Comparison of ENCODE assay signal across 8 cellular contexts in genomic region chr1:31936278-31936965, GRCh38. TPM values are rescaled to one million over a fixed set of nuclear protein-coding genes. Genes with fewer than 3 reads are reported as not detected.
DNase-seq lines count a peak whose midpoint lies in the region; ATAC-seq and TF ChIP-seq lines count a peak whose summit lies in the region.

No MANE protein-coding gene starts in this region.

- peak overlapping the region; percentile 93 to 96 for H3K27ac ChIP-seq in testis

- intact Hi-C loops in activated T-helper 1 cell treated with anti-CD3 and anti-CD28 coated beads, Interleukin-12 subunit alpha, Interleukin-12 subunit beta, Interleukin-2, Interleukin-4 antibody, amounts not matched to agents 30 ng/mL and 10 ng/mL and 1 ng/mL, durations not matched to agents 14 hours and 24 hours and 36 hours (cut with micrococcal nuclease) = loop anchor here (1.0 to 10.0 kb wide), 5 partner anchors 8 to 398 kb away; partner anchors contain the start of genes KPNA6, MARCKSL1, PEF1 and TMEM39B
- intact Hi-C loops in testis (cut with DNase I; ENCODE audit: low total_unique reads) = no loop called here

- no peaks in the 10 kb centered on the region for H3K9me3 ChIP-seq in testis

- no peak for TF ChIP-seq POLR2A in testis (IDR thresholded peaks at IDR 0.05)

- H3K27ac Mint-ChIP-seq in activated naive CD4-positive, alpha-beta T cell treated with anti-CD3 and anti-CD28 coated beads, Interleukin-2, amount 50 U/mL, for 24 hours = peak overlapping the region; percentile 98
- peak overlapping the region; percentile 99 for H3K27ac Mint-ChIP-seq in activated T-helper 1 cell treated with anti-CD3 and anti-CD28 coated beads, Interleukin-12 subunit alpha, Interleukin-12 subunit beta, Interleukin-2, Interleukin-4 antibody, amounts not matched to agents 30 ng/mL and 10 ng/mL and 1 ng/mL, durations not matched to agents 14 hours and 24 hours and 36 hours

- DNase-seq in activated naive CD4-positive, alpha-beta T cell (lab: John Stamatoyannopoulos, UW) = no peak
- no peak for DNase-seq in activated T-helper 1 cell treated with anti-CD3 and anti-CD28 coated beads, Interleukin-12 subunit alpha, Interleukin-12 subunit beta, Interleukin-2, Interleukin-4 antibody, amounts not matched to agents 30 ng/mL and 10 ng/mL and 1 ng/mL, durations not matched to agents 14 hours and 24 hours and 36 hours (ENCODE audit: low spot score)
- DNase-seq in iris pigment epithelial cell (ENCODE audit: low read depth) (peak; percentile 39), testis (no peak), NCI-H146 (lab: John Stamatoyannopoulos, UW) (no peak), midbrain (lab: John Stamatoyannopoulos, UW) (no peak)

- peak overlapping the region; percentile 99 for H3K4me3 Mint-ChIP-seq in activated naive CD4-positive, alpha-beta T cell treated with anti-CD3 and anti-CD28 coated beads, Interleukin-2, amount 50 U/mL, for 24 hours
- H3K4me3 Mint-ChIP-seq in activated T-helper 1 cell treated with anti-CD3 and anti-CD28 coated beads, Interleukin-12 subunit alpha, Interleukin-12 subunit beta, Interleukin-2, Interleukin-4 antibody, amounts not matched to agents 30 ng/mL and 10 ng/mL and 1 ng/mL, durations not matched to agents 14 hours and 24 hours and 36 hours = peak overlapping the region; percentile 100

- no peak for TF ChIP-seq CTCF in testis (IDR thresholded peaks at IDR 0.05)

- WGBS in testis, 2 donors = 62 to 66% methylated on average over 8 of the region's 8 CpGs

- no peaks in the 10 kb centered on the region for H3K27me3 ChIP-seq in testis

- H3K9me3 Mint-ChIP-seq in activated naive CD4-positive, alpha-beta T cell treated with anti-CD3 and anti-CD28 coated beads, Interleukin-2, amount 50 U/mL, for 24 hours = no peaks in the 10 kb centered on the region
- H3K9me3 Mint-ChIP-seq in activated T-helper 1 cell treated with anti-CD3 and anti-CD28 coated beads, Interleukin-12 subunit alpha, Interleukin-12 subunit beta, Interleukin-2, Interleukin-4 antibody, amounts not matched to agents 30 ng/mL and 10 ng/mL and 1 ng/mL, durations not matched to agents 14 hours and 24 hours and 36 hours = no peaks in the 10 kb centered on the region

- no peaks in the 10 kb centered on the region for H3K36me3 ChIP-seq in testis (ENCODE audit: low read depth, missing control alignments)

- H3K4me3 ChIP-seq in testis = peak overlapping the region; percentile 89 to 91

- H3K27me3 Mint-ChIP-seq in activated naive CD4-positive, alpha-beta T cell treated with anti-CD3 and anti-CD28 coated beads, Interleukin-2, amount 50 U/mL, for 24 hours = no peaks in the 10 kb centered on the region
- H3K27me3 Mint-ChIP-seq in activated T-helper 1 cell treated with anti-CD3 and anti-CD28 coated beads, Interleukin-12 subunit alpha, Interleukin-12 subunit beta, Interleukin-2, Interleukin-4 antibody, amounts not matched to agents 30 ng/mL and 10 ng/mL and 1 ng/mL, durations not matched to agents 14 hours and 24 hours and 36 hours (ENCODE audit: insufficient read depth) = no peaks in the 10 kb centered on the region

- peaks cover 49% of the 10 kb centered on the region for H3K4me1 ChIP-seq in testis

- no peak for ATAC-seq in HG02798 (IDR thresholded peaks at IDR 0.05; ENCODE audit: poor library complexity, unreplicated experiment)

- peaks cover 5% of the 10 kb centered on the region for H3K36me3 Mint-ChIP-seq in activated naive CD4-positive, alpha-beta T cell treated with anti-CD3 and anti-CD28 coated beads, Interleukin-2, amount 50 U/mL, for 24 hours
- peaks cover 20% of the 10 kb centered on the region for H3K36me3 Mint-ChIP-seq in activated T-helper 1 cell treated with anti-CD3 and anti-CD28 coated beads, Interleukin-12 subunit alpha, Interleukin-12 subunit beta, Interleukin-2, Interleukin-4 antibody, amounts not matched to agents 30 ng/mL and 10 ng/mL and 1 ng/mL, durations not matched to agents 14 hours and 24 hours and 36 hours (ENCODE audit: low read depth)

- H3K4me1 Mint-ChIP-seq in activated naive CD4-positive, alpha-beta T cell treated with anti-CD3 and anti-CD28 coated beads, Interleukin-2, amount 50 U/mL, for 24 hours = peaks cover 70% of the 10 kb centered on the region
- peaks cover 72% of the 10 kb centered on the region for H3K4me1 Mint-ChIP-seq in activated T-helper 1 cell treated with anti-CD3 and anti-CD28 coated beads, Interleukin-12 subunit alpha, Interleukin-12 subunit beta, Interleukin-2, Interleukin-4 antibody, amounts not matched to agents 30 ng/mL and 10 ng/mL and 1 ng/mL, durations not matched to agents 14 hours and 24 hours and 36 hours (ENCODE audit: low read depth)

RNA-seq across cellular contexts. Expression of gene PTP4A2, which starts 1.7 kb away (rescaled TPM):
- total RNA-seq in activated T-helper 1 cell treated with anti-CD3 and anti-CD28 coated beads, Interleukin-12 subunit alpha, Interleukin-12 subunit beta, Interleukin-2, Interleukin-4 antibody, amounts not matched to agents 30 ng/mL and 10 ng/mL and 1 ng/mL, durations not matched to agents 14 hours and 24 hours and 36 hours = 390 and 421 TPM in 2 replicates
- total RNA-seq in testis = 100 to 1,000 TPM; 137 to 189 TPM
- polyA plus RNA-seq in testis (ENCODE audit: insufficient read depth, low read depth, low replicate concordance) = 305 TPM
